13 cellular contexts compared by ENCODE assay signal in the genomic region with DNA sequence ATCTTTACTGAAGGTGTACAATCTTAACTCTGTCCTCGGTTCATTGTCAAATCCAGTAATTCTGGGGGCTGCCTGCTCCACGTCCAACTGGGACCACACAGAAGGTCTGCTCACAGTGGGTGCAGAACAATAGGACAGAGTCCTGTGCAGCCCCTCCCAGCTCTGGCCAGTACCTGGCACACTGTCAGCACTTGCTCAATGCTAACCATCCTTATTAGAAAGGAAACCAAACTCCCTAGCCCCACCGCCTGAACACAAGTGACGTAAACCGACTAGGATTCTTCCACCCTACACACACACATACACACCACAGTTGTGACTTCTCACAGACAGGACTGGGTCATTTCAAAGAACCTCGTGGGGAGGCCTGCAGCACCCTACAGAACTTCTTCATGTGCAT. TPM values are rescaled to one million over a fixed set of nuclear protein-coding genes. Genes with fewer than 3 reads are reported as not detected.
DNase-seq lines count a peak whose midpoint lies in the region; ATAC-seq and TF ChIP-seq lines count a peak whose summit lies in the region.
"Had no signal": no experiment of that assay in that cellular context is flagged by ENCODE, and none has a peak within 500 bp of the region (broad histone marks: within the 10 kb centered on the region; RNA-seq: fewer than 3 reads in every experiment).

No MANE protein-coding gene starts in this region.

- TF ChIP-seq RAD21 in IMR-90 (IDR thresholded peaks at IDR 0.05; ENCODE audit: low read length) = no peak

- H3K36me3 ChIP-seq in IMR-90 (ENCODE audit: control insufficient read depth, insufficient read depth, low read length) = peaks cover 18% of the 10 kb centered on the region
- H3K36me3 ChIP-seq in heart right ventricle = peaks cover 0 to 18% (median 0%) of the 10 kb centered on the region in 9 donors
- peaks cover 0 to 9% of the 10 kb centered on the region in 2 donors for H3K36me3 ChIP-seq in psoas muscle (ENCODE audit: insufficient read depth in 1 of 2, low read depth in 1 of 2)

- H3K27me3 ChIP-seq in IMR-90 (ENCODE audit: control insufficient read depth, insufficient read depth, low read length) (no peaks in the 10 kb centered on the region), heart right ventricle (peaks cover 0 to 20% (median 0%) of the 10 kb centered on the region in 7 donors), psoas muscle (ENCODE audit: insufficient read depth in 3 of 3, low read length in 2 of 3) (no peaks in the 10 kb centered on the region)

- peak overlapping the region; percentile 52 for H3K4ac ChIP-seq in IMR-90 (ENCODE audit: low read depth, low read length)

- peak overlapping the region; percentile 37; the same call in 1 of the 2 replicates for H2AK5ac ChIP-seq in IMR-90 (ENCODE audit: low read depth, low read length)

- H3K14ac ChIP-seq in IMR-90 (replicated peaks; ENCODE audit: low read depth, low read length) = peak overlapping the region; percentile 59

- peak overlapping the region; percentile 22 for H2BK120ac ChIP-seq in IMR-90 (ENCODE audit: low read depth, low read length)

- CTCF ChIA-PET in IMR-90 (lab: Yijun Ruan, JAX) = no interaction called here

- H3K9ac ChIP-seq in IMR-90 (ENCODE audit: low read depth, low read length) = no peak overlapping the region

- peak overlapping the region; percentile 11 for H2AK9ac ChIP-seq in IMR-90 (replicated peaks; ENCODE audit: low read depth, low read length, poor library complexity)

- peaks cover 42% of the 10 kb centered on the region for H3K4me1 ChIP-seq in IMR-90 (ENCODE audit: control insufficient read depth, insufficient read depth, low read length)
- H3K4me1 ChIP-seq in heart right ventricle = peaks cover 34 to 95% (median 83%) of the 10 kb centered on the region in 9 donors
- H3K4me1 ChIP-seq in psoas muscle = peaks cover 34% of the 10 kb centered on the region

- intact Hi-C loops in IMR-90 (cut with micrococcal nuclease) = no loop called here
- intact Hi-C loops in heart right ventricle (cut with DNase I) = loop anchor here in 5 of 10 donors (2.0 to 10.0 kb wide), 4 partner anchors 39 to 112 kb away; no protein-coding TSS in a partner anchor
- intact Hi-C loops in psoas muscle (cut with DNase I) = no loop called here

- BruUV-seq in IMR-90 (replicated peaks; lab: Mats Ljungman, UMichigan) = no TSS peak

- no peak overlapping the region for H4K91ac ChIP-seq in IMR-90 (ENCODE audit: insufficient read depth, low read depth, low read length)

- peak overlapping the region in 1 of 2 experiments; percentile 31; a peak in 1 of 4 replicates for H4K8ac ChIP-seq in IMR-90 (ENCODE audit: low read depth in 2 of 2, low read length in 2 of 2)

- TF ChIP-seq CTCF in IMR-90 (conservative IDR thresholded peaks at IDR 0.05; ENCODE audit: low read depth, low read length) = no peak
- TF ChIP-seq CTCF in choroid plexus epithelial cell (conservative IDR thresholded peaks at IDR 0.05; ENCODE audit: low read depth, low read length) = no peak
- no peak for TF ChIP-seq CTCF in heart right ventricle (IDR thresholded peaks at IDR 0.05)
- TF ChIP-seq CTCF in psoas muscle (IDR thresholded peaks at IDR 0.05) = no peak

- peak overlapping the region; percentile 3; the same call in 1 of the 2 replicates for H3K4me2 ChIP-seq in IMR-90 (ENCODE audit: low read depth, low read length)

- no peak overlapping the region; the same call in 1 of the 2 replicates for H2BK20ac ChIP-seq in IMR-90 (ENCODE audit: low read depth, low read length)

- H3K27ac ChIP-seq in IMR-90 (ENCODE audit: insufficient read depth, low read length) (no peak overlapping the region), heart right ventricle (peak overlapping the region in 9 of 10 donors; percentile 32 to 75 (median 56)), psoas muscle (no peak overlapping the region)

- no peak overlapping the region for H3K56ac ChIP-seq in IMR-90 (ENCODE audit: extremely low read depth, insufficient read depth, low read length)

- WGBS in IMR-90 (ENCODE audit: extremely low coverage in 2 of 2, insufficient read length in 1 of 2), 2 experiments = 86% methylated on average over 6 of the region's 6 CpGs; no CpG with 5 or more reads in 1 of the 2 experiments
- WGBS in heart right ventricle, 2 donors = 54 to 68% methylated on average over 6 of the region's 6 CpGs
- 50 to 54% (median 52%) methylated on average over 6 of the region's 6 CpGs for WGBS in psoas muscle, 3 donors

- peak overlapping the region; percentile 13 for H3K18ac ChIP-seq in IMR-90 (ENCODE audit: low read depth, low read length)

- peak overlapping the region; percentile 12 for H2AFZ ChIP-seq in IMR-90 (replicated peaks; ENCODE audit: low read length, poor library complexity)

- H3K79me1 ChIP-seq in IMR-90 (ENCODE audit: low read depth in 1 of 2, low read length in 2 of 2) = peaks cover 17 to 83% of the 10 kb centered on the region in 2 experiments

- TF ChIP-seq POLR2A in IMR-90 (IDR thresholded peaks at IDR 0.05; ENCODE audit: low read depth, low read length) = no peak

- dilution Hi-C loops in IMR-90 (cut with HindIII; ENCODE audit: low sequenced_read_pairs, unreplicated experiment) = no loop called here

- peak overlapping the region; percentile 13; the same call in 1 of the 3 replicates for H2BK15ac ChIP-seq in IMR-90 (ENCODE audit: low read depth, low read length)

- H3K9me1 ChIP-seq in IMR-90 (ENCODE audit: insufficient read depth, low read length) = peaks cover 43% of the 10 kb centered on the region

- H3K4me3 ChIP-seq in IMR-90 (ENCODE audit: insufficient read depth, low read depth, low read length) = no peak overlapping the region
- no peak overlapping the region for H3K4me3 ChIP-seq in choroid plexus epithelial cell (ENCODE audit: low read depth, low read length)
- H3K4me3 ChIP-seq in heart right ventricle = no peak overlapping the region
- no peak overlapping the region for H3K4me3 ChIP-seq in psoas muscle

- in situ Hi-C loops in IMR-90 (cut with MboI; ENCODE audit: low sequenced_read_pairs) = no loop called here

- peak overlapping the region; percentile 78 for H3K23ac ChIP-seq in IMR-90 (ENCODE audit: low read depth, low read length)

- DNase-seq in IMR-90 (no peak), choroid plexus epithelial cell (ENCODE audit: low read depth) (peak; percentile 72), heart right ventricle (peak; percentile 54 to 67), psoas muscle (peak; percentile 36 to 63), NCI-H1417 treated with DMSO at 0.1 percent for 48 hours (lab: John Stamatoyannopoulos, UW) (no peak), SW480 (ENCODE audit: low spot score) (no peak), NCI-H1436 treated with DMSO at 0.1 percent for 48 hours (lab: John Stamatoyannopoulos, UW) (no peak), DMS79 (lab: John Stamatoyannopoulos, UW) (no peak)
- DNase-seq: activated CD4-positive, alpha-beta T cell treated with anti-CD3 and anti-CD28 coated beads, Interleukin-2, amount 10 ng/mL, durations not matched to agents 24 days and 14 days; activated T-cell treated with anti-CD3 and anti-CD28 coated beads, Interleukin-2, amount 50 U/mL, for 4 hours; AML-193; left colon; stimulated activated CD4-positive, alpha-beta T cell treated with anti-CD3 and anti-CD28 coated beads, Interleukin-15, amount 100 ng/mL, for 24 hours had no signal

- peaks cover 79% of the 10 kb centered on the region for H4K20me1 ChIP-seq in IMR-90 (ENCODE audit: insufficient read depth, low read length)

- ATAC-seq in IMR-90 (ENCODE audit: low read depth) = no peak
- ATAC-seq in heart right ventricle = peak in 7 of 8 donors; percentile 25 to 58 (median 50)
- no peak for ATAC-seq in psoas muscle
- ATAC-seq: activated T-cell treated with anti-CD3 and anti-CD28 coated beads, Interleukin-2, amount 50 U/mL, for 4 hours; left colon had no signal

- H3K9me3 ChIP-seq in IMR-90 (ENCODE audit: control insufficient read depth, insufficient read depth, low read length) = no peaks in the 10 kb centered on the region
- H3K9me3 ChIP-seq in heart right ventricle = no peaks in the 10 kb centered on the region
- H3K9me3 ChIP-seq in psoas muscle = no peaks in the 10 kb centered on the region

- H2BK5ac ChIP-seq in IMR-90 (ENCODE audit: low read depth, low read length, poor library complexity, severe bottlenecking) = peak overlapping the region; percentile 32

- no peak overlapping the region for H4K5ac ChIP-seq in IMR-90 (ENCODE audit: low read depth, low read length)

- POLR2A ChIA-PET in IMR-90 (lab: Charles Lee; ENCODE audit: unreplicated experiment) = no interaction called here

TF ChIP-seq in IMR-90, 13 proteins besides CTCF, POLR2A, EP300 and RAD21:
- TF ChIP-seq CEBPB (IDR thresholded peaks at IDR 0.05; ENCODE audit: low read depth, low read length) (0 out of 2 replicates have a peak, but pooled peaks have one; percentile 13), RFX5 (IDR thresholded peaks at IDR 0.05; ENCODE audit: low read depth, low read length) (no peak)

RNA-seq across cellular contexts. Expression of a gene that starts 5.2 kb away (rescaled TPM):
- total RNA-seq in IMR-90 (2012; rRNA removed) (46.4 TPM in 2 replicates), heart right ventricle (10 to 100 TPM in 9 of 10 donors, 1 to 10 TPM in 1; 8.3 to 36.0 (median 16.7) TPM), psoas muscle (10 to 100 TPM; 16.2 to 34.3 (median 21.1) TPM)
- polyA plus RNA-seq in IMR-90 (2012; rRNA removed) (41.4 and 47.9 TPM in 2 replicates), heart right ventricle (10 to 100 TPM in 1 of 2 donors, 1 to 10 TPM in 1; 6.6 to 10.6 TPM), psoas muscle (10 to 100 TPM; 15.8 to 64.1 (median 16.5) TPM)
- polyA plus RNA-seq in IMR-90 (2012; cell fraction: cytosol; rRNA removed) = 28.9 and 33.4 TPM in 2 replicates
- polyA plus RNA-seq in IMR-90 (2012; cell fraction: nucleus; rRNA removed; ENCODE audit: low replicate concordance) = 41.5 and 54.4 TPM in 2 replicates

Comparison
In these comparisons a context has a peak if more than half of its experiments do, and no peak if none do; other contexts are left out.
1. ATAC-seq: peak in heart right ventricle (7 of 8); none in IMR-90 (single experiment) and psoas muscle (0 of 4).
2. DNase-seq: peak in choroid plexus epithelial cell (single experiment), heart right ventricle (2 of 2) and psoas muscle (2 of 2); none in IMR-90 (single experiment), NCI-H1417 treated with DMSO at 0.1 percent for 48 hours (single experiment), SW480 (single experiment), NCI-H1436 treated with DMSO at 0.1 percent for 48 hours (single experiment) and DMS79 (single experiment).
3. H3K27ac ChIP-seq: peak in heart right ventricle (9 of 10); none in IMR-90 (single experiment) and psoas muscle (single experiment).